Comparison of ENCODE assay signal across 23 cellular contexts in genomic region chr6:51614725-51615124, GRCh38.
"Had no signal": no experiment of that assay in that cellular context is flagged by ENCODE, and none has a peak within 500 bp of the region (broad histone marks: within the 10 kb centered on the region; RNA-seq: fewer than 3 reads in every experiment).

No MANE protein-coding gene starts in this region.

- H3K4me3 Mint-ChIP-seq: IgD-negative memory B cell had no signal

- H3K27me3 Mint-ChIP-seq: IgD-negative memory B cell had no signal

- H3K27ac ChIP-seq: HL-60, KMS-11, RWPE1 had no signal

- H3K9me3 Mint-ChIP-seq: IgD-negative memory B cell had no signal

- H3K4me2 ChIP-seq: KMS-11 had no signal

- FAIRE-seq: HTR-8/SVneo, K562 had no signal

- H3K9ac ChIP-seq: KMS-11 had no signal

- DNase-seq: Kasumi-1, MM.1S, NCI-H1092 treated with DMSO at 0.1 percent for 48 hours, NCI-H1436, NCI-H187, NCI-H2029, NCI-H2081 treated with DMSO at 0.1 percent for 48 hours, NCI-H2171, NCI-H226, NCI-H446, NCI-H510A, NCI-H524 treated with DMSO at 0.1 percent for 48 hours, NCI-H69, NCI-H774, SHP77, SW 1271 had no signal

- H3K4me3 ChIP-seq: K562 had no signal

- H3K27ac Mint-ChIP-seq: IgD-negative memory B cell had no signal

- ATAC-seq: K562, Panc1 had no signal

- H3K4me1 Mint-ChIP-seq: IgD-negative memory B cell had no signal
